ENCODE assay signal across 31 cellular contexts in the genomic region with DNA sequence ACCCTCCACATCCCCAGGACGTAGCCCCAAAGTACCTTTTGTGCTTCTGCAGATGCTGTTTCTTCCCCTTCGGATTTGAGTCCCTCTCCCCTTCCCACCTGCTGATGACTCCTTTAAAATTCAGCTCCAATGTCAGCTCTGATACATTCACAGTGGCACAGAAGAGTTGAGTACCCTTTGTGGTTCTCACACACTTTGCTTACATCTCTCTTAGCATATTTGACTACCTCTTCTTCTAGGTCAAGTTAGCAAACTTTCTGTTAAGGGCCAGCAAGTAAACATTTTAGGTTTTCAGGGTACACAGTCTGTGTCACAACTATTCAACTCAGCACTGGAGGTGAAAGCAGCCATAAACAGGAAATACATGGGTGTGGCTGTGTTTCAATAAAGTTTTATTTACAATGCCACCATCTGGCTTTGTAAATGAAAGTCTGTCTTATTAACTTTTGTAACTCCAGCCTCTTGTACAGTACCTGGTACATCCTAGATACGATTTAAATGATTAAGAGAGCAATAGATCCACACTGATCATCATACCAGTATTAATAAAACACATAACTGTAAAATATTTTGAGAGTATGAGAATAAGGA.
"Had no signal": no experiment of that assay in that cellular context is flagged by ENCODE, and none has a peak within 500 bp of the region (broad histone marks: within the 10 kb centered on the region; RNA-seq: fewer than 3 reads in every experiment).

No MANE protein-coding gene starts in this region.

- H3K27me3 ChIP-seq: brain microvascular endothelial cell, dorsolateral prefrontal cortex, pancreas, sigmoid colon, vagina had no signal

- H3K4me1 ChIP-seq: pancreas, prostate gland, sigmoid colon, vagina had no signal

- H3K27ac ChIP-seq: brain microvascular endothelial cell, coronary artery, dorsolateral prefrontal cortex, pancreas, prostate gland, sigmoid colon, vagina, VCaP had no signal

- FAIRE-seq: astrocyte, frontal cortex, islet of Langerhans, pancreas, small intestine, TTC549 had no signal

- H3K4me3 ChIP-seq: coronary artery, dorsolateral prefrontal cortex, pancreas, prostate gland, sigmoid colon, vagina had no signal

- H3K36me3 ChIP-seq: brain microvascular endothelial cell, pancreas, prostate gland, sigmoid colon, vagina had no signal

- DNase-seq: activated CD4-positive, alpha-beta memory T cell treated with anti-CD3 and anti-CD28 coated beads for 36 hours; activated CD4-positive, alpha-beta T cell treated with anti-CD3 and anti-CD28 coated beads for 48 hours; activated CD8-positive, alpha-beta memory T cell treated with anti-CD3 and anti-CD28 coated beads, Interleukin-2, amount 50 U/mL, for 4 hours; activated effector memory CD4-positive, alpha-beta T cell treated with anti-CD3 and anti-CD28 coated beads, Interleukin-2, amount 50 U/mL, for 16 hours; activated naive CD4-positive, alpha-beta T cell treated with anti-CD3 and anti-CD28 coated beads, Interleukin-2, amount 10 ng/mL, durations not matched to agents 7 days and 5 days; activated naive CD8-positive, alpha-beta T cell treated with anti-CD3 and anti-CD28 coated beads, Interleukin-2, amount 10 ng/mL, durations not matched to agents 7 days and 5 days; activated T-cell treated with anti-CD3 and anti-CD28 coated beads, Interleukin-2, amount 50 U/mL, for 1 hour; amniotic stem cell; brain microvascular endothelial cell; dorsolateral prefrontal cortex; effector memory CD4-positive, alpha-beta T cell; naive thymus-derived CD4-positive, alpha-beta T cell; nucleus accumbens; pancreas; retina; sigmoid colon; small intestine; stimulated activated CD4-positive, alpha-beta T cell treated with anti-CD3 and anti-CD28 coated beads, Interleukin-4, amount 100 ng/mL, for 4 hours; stimulated activated CD8-positive, alpha-beta memory T cell treated with anti-CD3 and anti-CD28 coated beads, Interleukin-4, amount 100 ng/mL, for 48 hours; stimulated activated naive CD8-positive, alpha-beta T cell treated with anti-CD3 and anti-CD28 coated beads, Interleukin-15, amount 100 ng/mL, for 72 hours; substantia nigra; T-helper 9 cell had no signal

- H3K9me3 ChIP-seq: pancreas, prostate gland, sigmoid colon, vagina had no signal

- ATAC-seq: naive thymus-derived CD4-positive, alpha-beta T cell; pancreas; stimulated activated memory B cell treated with anti-CD40 and anti-IgM and Interleukin-4, amounts not matched to agents 10 μg/mL and 1 μg/mL and 100 μg/mL, for 72 hours; stimulated activated naive CD8-positive, alpha-beta T cell treated with anti-CD3 and anti-CD28 coated beads, Interleukin-15, amount 100 ng/mL, for 72 hours had no signal
